In genomic region chr5:69209607-69210006, GRCh38 we compare ENCODE assay signal across 1 cellular context.
TF ChIP-seq lines count a peak whose summit lies in the region.

No MANE protein-coding gene starts in this region.

TF ChIP-seq in IMR-90, 13 proteins besides CTCF, POLR2A, EP300 and RAD21 (continued from another document):
- TF ChIP-seq, protein P1, sequence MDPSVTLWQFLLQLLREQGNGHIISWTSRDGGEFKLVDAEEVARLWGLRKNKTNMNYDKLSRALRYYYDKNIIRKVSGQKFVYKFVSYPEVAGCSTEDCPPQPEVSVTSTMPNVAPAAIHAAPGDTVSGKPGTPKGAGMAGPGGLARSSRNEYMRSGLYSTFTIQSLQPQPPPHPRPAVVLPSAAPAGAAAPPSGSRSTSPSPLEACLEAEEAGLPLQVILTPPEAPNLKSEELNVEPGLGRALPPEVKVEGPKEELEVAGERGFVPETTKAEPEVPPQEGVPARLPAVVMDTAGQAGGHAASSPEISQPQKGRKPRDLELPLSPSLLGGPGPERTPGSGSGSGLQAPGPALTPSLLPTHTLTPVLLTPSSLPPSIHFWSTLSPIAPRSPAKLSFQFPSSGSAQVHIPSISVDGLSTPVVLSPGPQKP (IDR thresholded peaks at IDR 0.05; ENCODE audit: borderline replicate concordance, low read depth, low read length): no peak
- TF ChIP-seq MXI1 (IDR thresholded peaks at IDR 0.05; ENCODE audit: borderline replicate concordance, low read depth, low read length) (no peak), RCOR1 (IDR thresholded peaks at IDR 0.05; ENCODE audit: insufficient replicate concordance, low read length) (no peak), SMC3 (IDR thresholded peaks at IDR 0.05; ENCODE audit: low read depth, low read length) (no peak), CHD1 (IDR thresholded peaks at IDR 0.05; ENCODE audit: low read depth, low read length) (no peak), RFX5 (IDR thresholded peaks at IDR 0.05; ENCODE audit: low read depth, low read length) (no peak), FOS (IDR thresholded peaks at IDR 0.05; ENCODE audit: low read depth, low read length) (no peak), CEBPB (IDR thresholded peaks at IDR 0.05; ENCODE audit: low read depth, low read length) (no peak), USF2 (IDR thresholded peaks at IDR 0.05; ENCODE audit: low read depth, low read length) (no peak)
